Comparison of ENCODE assay signal across 8 cellular contexts in genomic region chrX:41759817-41760216, GRCh38. TPM values are rescaled to one million over a fixed set of nuclear protein-coding genes. Genes with fewer than 3 reads are reported as not detected.
DNase-seq lines count a peak whose midpoint lies in the region; ATAC-seq and TF ChIP-seq lines count a peak whose summit lies in the region.

No MANE protein-coding gene starts in this region.

- intact Hi-C loops in natural killer cell (cut with micrococcal nuclease) = loop anchor here (1.0 kb wide), 1 partner anchor 202 kb away; no protein-coding TSS in a partner anchor

- H3K4me3 Mint-ChIP-seq in natural killer cell = no peak overlapping the region
- H3K4me3 Mint-ChIP-seq in natural killer cell treated with Interleukin-12 subunit alpha and Interleukin-12 subunit beta and Interleukin-15 and Interleukin-18, amount 100 ng/mL, for 72 hours = no peak overlapping the region

- peak; percentile 63 for TF ChIP-seq CTCF in natural killer cell (IDR thresholded peaks at IDR 0.05)
- peak; percentile 53 for TF ChIP-seq CTCF in foreskin keratinocyte (conservative IDR thresholded peaks at IDR 0.05)

- ATAC-seq in natural killer cell = peak in 2 of 3 donors; percentile 46 to 59
- no peak for ATAC-seq in natural killer cell treated with Interleukin-12 subunit alpha and Interleukin-12 subunit beta and Interleukin-15 and Interleukin-18, amount 100 ng/mL, for 72 hours
- ATAC-seq in foreskin keratinocyte = no peak
- no peak for ATAC-seq in GM19023 (IDR thresholded peaks at IDR 0.05; ENCODE audit: unreplicated experiment)
- ATAC-seq in HG03196 (IDR thresholded peaks at IDR 0.05; ENCODE audit: unreplicated experiment) = no peak

- no peaks in the 10 kb centered on the region for H3K27me3 ChIP-seq in foreskin keratinocyte

- DNase-seq in natural killer cell = no peak
- no peak for DNase-seq in natural killer cell treated with Interleukin-12 subunit alpha and Interleukin-12 subunit beta and Interleukin-15 and Interleukin-18, amount 100 ng/mL, for 72 hours (ENCODE audit: low spot score)
- DNase-seq in SK-MEL-5 (ENCODE audit: low read depth, low spot score) = peak; percentile 59
- no peak for DNase-seq in foreskin keratinocyte
- DNase-seq in LoVo (ENCODE audit: low spot score) = no peak
- DNase-seq in NK-92 treated with Interleukin-12 subunit alpha and Interleukin-12 subunit beta, amount 100 ng/mL, for 24 hours (lab: John Stamatoyannopoulos, UW) = no peak

- H3K4me1 Mint-ChIP-seq in natural killer cell = peaks cover 5 to 6% of the 10 kb centered on the region in 2 donors
- no peaks in the 10 kb centered on the region for H3K4me1 Mint-ChIP-seq in natural killer cell treated with Interleukin-12 subunit alpha and Interleukin-12 subunit beta and Interleukin-15 and Interleukin-18, amount 100 ng/mL, for 72 hours (ENCODE audit: low read depth in 2 of 2)

- H3K27ac Mint-ChIP-seq in natural killer cell = no peak overlapping the region
- no peak overlapping the region for H3K27ac Mint-ChIP-seq in natural killer cell treated with Interleukin-12 subunit alpha and Interleukin-12 subunit beta and Interleukin-15 and Interleukin-18, amount 100 ng/mL, for 72 hours

- in situ Hi-C loops in SK-MEL-5 (cut with HindIII; ENCODE audit: low pct_unique_long_range_greater_than_20kb, low sequenced_read_pairs) = no loop called here

- no peak overlapping the region for H3K27ac ChIP-seq in foreskin keratinocyte

- no peaks in the 10 kb centered on the region for H3K4me1 ChIP-seq in foreskin keratinocyte

- no peaks in the 10 kb centered on the region for H3K36me3 Mint-ChIP-seq in natural killer cell
- H3K36me3 Mint-ChIP-seq in natural killer cell treated with Interleukin-12 subunit alpha and Interleukin-12 subunit beta and Interleukin-15 and Interleukin-18, amount 100 ng/mL, for 72 hours = no peaks in the 10 kb centered on the region

- no peaks in the 10 kb centered on the region for H3K9me3 Mint-ChIP-seq in natural killer cell
- no peaks in the 10 kb centered on the region for H3K9me3 Mint-ChIP-seq in natural killer cell treated with Interleukin-12 subunit alpha and Interleukin-12 subunit beta and Interleukin-15 and Interleukin-18, amount 100 ng/mL, for 72 hours

- H3K27me3 Mint-ChIP-seq in natural killer cell (ENCODE audit: low read depth in 2 of 2) = peaks cover 5 to 36% of the 10 kb centered on the region in 2 donors
- H3K27me3 Mint-ChIP-seq in natural killer cell treated with Interleukin-12 subunit alpha and Interleukin-12 subunit beta and Interleukin-15 and Interleukin-18, amount 100 ng/mL, for 72 hours = peaks cover 0 to 27% of the 10 kb centered on the region in 2 donors

RNA-seq across cellular contexts. Expression of gene GPR82, which starts 35.8 kb away (rescaled TPM):
- total RNA-seq in natural killer cell (1 to 10 TPM in 1 of 3 donors, under 1 TPM in 2; 0.77 to 1.3 (median 0.80) TPM), foreskin keratinocyte (not detected in 2 replicates)
- total RNA-seq in natural killer cell treated with Interleukin-12 subunit alpha and Interleukin-12 subunit beta and Interleukin-15 and Interleukin-18, amount 100 ng/mL, for 72 hours = 1 to 10 TPM in 1 of 2 donors, under 1 TPM in 1; 0.33 to 1.9 TPM
- total RNA-seq in SK-MEL-5 (2014; rRNA removed; shearing (Covaris generic)) = not detected in 2 replicates
- polyA plus RNA-seq in SK-MEL-5 (2015; cell fraction: cytosol; rRNA removed) = not detected in 2 replicates
- not detected in 2 replicates for polyA plus RNA-seq in SK-MEL-5 (2015; cell fraction: nucleus; rRNA removed)
- not detected in 2 replicates for polyA plus RNA-seq in foreskin keratinocyte

Comparison
In these comparisons a context has a peak if more than half of its experiments do, and no peak if none do; other contexts are left out.
1. ATAC-seq: peak in natural killer cell (2 of 3); none in natural killer cell treated with Interleukin-12 subunit alpha and Interleukin-12 subunit beta and Interleukin-15 and Interleukin-18, amount 100 ng/mL, for 72 hours (0 of 2), foreskin keratinocyte (single experiment), GM19023 (single experiment) and HG03196 (single experiment).